In the genomic region with DNA sequence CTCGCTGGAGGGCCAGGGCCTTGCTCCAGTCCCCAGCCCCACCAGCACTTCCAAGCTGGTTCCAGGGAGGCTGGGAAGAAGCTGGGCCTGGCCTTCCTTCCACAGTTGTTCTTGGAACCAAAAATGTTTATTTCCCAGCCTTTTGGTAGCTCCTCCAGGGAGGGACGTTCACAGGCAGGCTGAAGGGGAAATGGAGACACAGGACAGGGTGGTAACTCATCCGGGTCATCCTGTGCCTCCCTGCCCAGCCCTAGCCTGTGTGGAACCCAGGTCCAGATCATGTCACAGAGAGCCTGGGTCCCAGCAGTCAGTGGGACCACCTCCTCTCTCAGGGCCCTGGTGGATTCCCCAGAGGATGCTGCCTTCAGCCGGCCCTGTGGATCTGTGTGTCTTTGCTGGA, we compare ENCODE assay signal across 31 cellular contexts. TPM values are rescaled to one million over a fixed set of nuclear protein-coding genes. Genes with fewer than 3 reads are reported as not detected.
DNase-seq lines count a peak whose midpoint lies in the region; FAIRE-seq and TF ChIP-seq lines count a peak whose summit lies in the region.
"Had no signal": no experiment of that assay in that cellular context is flagged by ENCODE, and none has a peak within 500 bp of the region (broad histone marks: within the 10 kb centered on the region; RNA-seq: fewer than 3 reads in every experiment).

No MANE protein-coding gene starts in this region.

- H3K27me3 ChIP-seq in adipocyte (replicated peaks; ENCODE audit: control insufficient read depth, insufficient read depth, low read length) (no peaks in the 10 kb centered on the region), mesenchymal stem cell (ENCODE audit: control insufficient read depth in 1 of 2, insufficient read depth in 1 of 2, low read length in 2 of 2) (no peaks in the 10 kb centered on the region), thyroid gland (no peaks in the 10 kb centered on the region)
- H3K27me3 ChIP-seq: pancreas, SJCRH30, transverse colon had no signal

- peaks cover 45% of the 10 kb centered on the region for H3K4me1 ChIP-seq in adipocyte (ENCODE audit: control insufficient read depth, insufficient read depth, low read length)
- H3K4me1 ChIP-seq in mesenchymal stem cell (ENCODE audit: control insufficient read depth, insufficient read depth, low read depth, low read length), result peaks cover 30% of the 10 kb centered on the region
- peaks cover 4 to 36% of the 10 kb centered on the region in 2 donors for H3K4me1 ChIP-seq in thyroid gland

- peak overlapping the region; percentile 59 for H2AK5ac ChIP-seq in mesenchymal stem cell (ENCODE audit: low read length, severe bottlenecking)

- H3K36me3 Mint-ChIP-seq in dendritic cell treated with granulocyte-macrophage colony-stimulating factor and Interleukin-4, amounts not matched to agents 40 ng/mL and 50 ng/mL, for 4 days (ENCODE audit: low read depth), result no peaks in the 10 kb centered on the region
- H3K36me3 Mint-ChIP-seq: activated naive CD4-positive, alpha-beta T cell treated with anti-CD3 and anti-CD28 coated beads, Interleukin-2, amount 50 U/mL, for 72 hours had no signal

- no peak overlapping the region for H2BK5ac ChIP-seq in mesenchymal stem cell (ENCODE audit: low read depth, low read length, poor library complexity, severe bottlenecking)

- H3K27ac ChIP-seq in mesenchymal stem cell (ENCODE audit: low read length, poor library complexity, severe bottlenecking) (no peak overlapping the region), thyroid gland (peak overlapping the region; percentile 37 to 78 (median 67))
- H3K27ac ChIP-seq: pancreas, SJCRH30, transverse colon, VCaP had no signal

- peak overlapping the region; percentile 92 for H4K91ac ChIP-seq in mesenchymal stem cell (ENCODE audit: low read length)

- TF ChIP-seq POLR2A in thyroid gland (IDR thresholded peaks at IDR 0.05) (no peak), H54 (IDR thresholded peaks at IDR 0.05; ENCODE audit: low read depth, low read length) (no peak)

- no peaks in the 10 kb centered on the region for H3K79me1 ChIP-seq in mesenchymal stem cell (replicated peaks; ENCODE audit: low read length, poor library complexity, severe bottlenecking)

- no peak overlapping the region for H3K4me3 Mint-ChIP-seq in dendritic cell treated with granulocyte-macrophage colony-stimulating factor and Interleukin-4, amounts not matched to agents 40 ng/mL and 50 ng/mL, for 4 days
- H3K4me3 Mint-ChIP-seq: activated CD4-positive, alpha-beta T cell treated with anti-CD3 and anti-CD28 coated beads for 36 hours; activated CD8-positive, alpha-beta T cell treated with anti-CD3 and anti-CD28 coated beads, Interleukin-2, amount 10 ng/mL, durations not matched to agents 7 days and 5 days; nephron; stimulated activated naive CD8-positive, alpha-beta T cell treated with anti-CD3 and anti-CD28 coated beads, Interleukin-15, amount 100 ng/mL, for 72 hours had no signal

- H2BK120ac ChIP-seq in mesenchymal stem cell (ENCODE audit: low read depth, low read length), result peak overlapping the region; percentile 83

- H3K9me3 ChIP-seq in adipocyte (ENCODE audit: control insufficient read depth, low read length) (no peaks in the 10 kb centered on the region), mesenchymal stem cell (ENCODE audit: control insufficient read depth, low read length) (no peaks in the 10 kb centered on the region), thyroid gland (no peaks in the 10 kb centered on the region)
- H3K9me3 ChIP-seq: pancreas, SJCRH30, transverse colon had no signal

- no peak for FAIRE-seq in H54 (lab: Jason Lieb, UNC)
- FAIRE-seq: GM19239, pancreas had no signal

- H3K36me3 ChIP-seq in adipocyte (ENCODE audit: control insufficient read depth, insufficient read depth, low read length, severe bottlenecking) (no peaks in the 10 kb centered on the region), mesenchymal stem cell (ENCODE audit: control insufficient read depth in 1 of 2, insufficient read depth in 2 of 2, low read depth in 1 of 2, low read length in 2 of 2) (no peaks in the 10 kb centered on the region), thyroid gland (no peaks in the 10 kb centered on the region)
- H3K36me3 ChIP-seq: pancreas, SJCRH30, transverse colon had no signal

- peaks cover 21% of the 10 kb centered on the region for H3K27me3 Mint-ChIP-seq in dendritic cell treated with granulocyte-macrophage colony-stimulating factor and Interleukin-4, amounts not matched to agents 40 ng/mL and 50 ng/mL, for 4 days

- H3K4me3 ChIP-seq in adipocyte (ENCODE audit: low read length) (no peak overlapping the region), mesenchymal stem cell (ENCODE audit: insufficient read depth in 1 of 2, low read depth in 1 of 2, low read length in 2 of 2) (no peak overlapping the region), thyroid gland (replicated peaks in 1 of 3) (no peak overlapping the region)
- H3K4me3 ChIP-seq: pancreas, SJCRH30, transverse colon had no signal

- no peak overlapping the region for H2AFZ ChIP-seq in mesenchymal stem cell (ENCODE audit: low read depth, low read length)

- intact Hi-C loops in dendritic cell treated with granulocyte-macrophage colony-stimulating factor and Interleukin-4, amounts not matched to agents 40 ng/mL and 50 ng/mL, for 4 days (cut with micrococcal nuclease), result no loop called here
- intact Hi-C loops in thyroid gland (cut with DNase I), result no loop called here

- peaks cover 41% of the 10 kb centered on the region for H3K4me1 Mint-ChIP-seq in dendritic cell treated with granulocyte-macrophage colony-stimulating factor and Interleukin-4, amounts not matched to agents 40 ng/mL and 50 ng/mL, for 4 days (ENCODE audit: low read depth)
- H3K4me1 Mint-ChIP-seq: activated CD4-positive, alpha-beta T cell treated with anti-CD3 and anti-CD28 coated beads for 36 hours; stimulated activated naive CD8-positive, alpha-beta T cell treated with anti-CD3 and anti-CD28 coated beads, Interleukin-15, amount 100 ng/mL, for 72 hours had no signal

- peak overlapping the region; percentile 92 for H2BK15ac ChIP-seq in mesenchymal stem cell (ENCODE audit: low read depth, poor library complexity, severe bottlenecking)

- peak overlapping the region; percentile 96 to 98 for H2BK12ac ChIP-seq in mesenchymal stem cell (ENCODE audit: low read length in 2 of 2)

- H3K23ac ChIP-seq in mesenchymal stem cell (ENCODE audit: low read length in 2 of 2), result no peak overlapping the region

- peak overlapping the region; percentile 64 to 79 for H3K4ac ChIP-seq in mesenchymal stem cell (ENCODE audit: low read depth in 1 of 2, low read length in 2 of 2)

- peak overlapping the region in 1 of 2 experiments; percentile 67 for H3K14ac ChIP-seq in mesenchymal stem cell (ENCODE audit: low read length in 2 of 2)

- peak overlapping the region; percentile 59 to 88 for H3K18ac ChIP-seq in mesenchymal stem cell (ENCODE audit: low read depth in 1 of 2, low read length in 2 of 2)

- H4K8ac ChIP-seq in mesenchymal stem cell (ENCODE audit: low read length), result peak overlapping the region; percentile 82

- H3K27ac Mint-ChIP-seq in dendritic cell treated with granulocyte-macrophage colony-stimulating factor and Interleukin-4, amounts not matched to agents 40 ng/mL and 50 ng/mL, for 4 days, result peak overlapping the region; percentile 20
- H3K27ac Mint-ChIP-seq: activated CD4-positive, alpha-beta T cell treated with anti-CD3 and anti-CD28 coated beads for 36 hours; activated CD8-positive, alpha-beta T cell treated with anti-CD3 and anti-CD28 coated beads, Interleukin-2, amount 10 ng/mL, durations not matched to agents 7 days and 5 days; activated naive CD4-positive, alpha-beta T cell treated with anti-CD3 and anti-CD28 coated beads, Interleukin-2, amount 50 U/mL, for 72 hours; nephron; stimulated activated naive CD8-positive, alpha-beta T cell treated with anti-CD3 and anti-CD28 coated beads, Interleukin-15, amount 100 ng/mL, for 72 hours had no signal

- DNase-seq in adipocyte (ENCODE audit: low read depth), result no peak
- DNase-seq in mesenchymal stem cell, result no peak
- no peak for DNase-seq in thyroid gland
- DNase-seq in H54 (ENCODE audit: insufficient read length, low spot score), result no peak
- DNase-seq in HuH-7 (ENCODE audit: low spot score), result no peak
- no peak for DNase-seq in NCI-H524 treated with DMSO at 0.1 percent for 48 hours (lab: John Stamatoyannopoulos, UW)
- no peak for DNase-seq in NCI-H2029 (lab: John Stamatoyannopoulos, UW)
- DNase-seq: activated CD4-positive, alpha-beta T cell treated with anti-CD3 and anti-CD28 coated beads for 36 hours; activated CD8-positive, alpha-beta T cell treated with anti-CD3 and anti-CD28 coated beads, Interleukin-2, amount 10 ng/mL, durations not matched to agents 7 days and 5 days; activated effector memory CD4-positive, alpha-beta T cell treated with Interleukin-2 at 50 U/mL for 16 hours; anterior cingulate cortex; cortex of kidney; DMS153; foreskin fibroblast; GOT3; MM.1S; NCI-H1417; NCI-H2081 treated with DMSO at 0.1 percent for 48 hours; NCI-H345; NCI-H748 treated with DMSO at 0.1 percent for 48 hours; SJCRH30; stimulated activated naive CD8-positive, alpha-beta T cell treated with anti-CD3 and anti-CD28 coated beads, Interleukin-15, amount 100 ng/mL, for 72 hours; SW 1271; T1000; transverse colon had no signal

- no peak for TF ChIP-seq CTCF in thyroid gland (IDR thresholded peaks at IDR 0.05)

- H3K9me3 Mint-ChIP-seq in dendritic cell treated with granulocyte-macrophage colony-stimulating factor and Interleukin-4, amounts not matched to agents 40 ng/mL and 50 ng/mL, for 4 days, result no peaks in the 10 kb centered on the region
- H3K9me3 Mint-ChIP-seq: activated naive CD4-positive, alpha-beta T cell treated with anti-CD3 and anti-CD28 coated beads, Interleukin-2, amount 50 U/mL, for 72 hours; nephron; stimulated activated naive CD8-positive, alpha-beta T cell treated with anti-CD3 and anti-CD28 coated beads, Interleukin-15, amount 100 ng/mL, for 72 hours had no signal

- H3K9ac ChIP-seq in adipocyte (ENCODE audit: low read length) (peak overlapping the region; percentile 12), mesenchymal stem cell (ENCODE audit: low read length) (no peak overlapping the region)

- no peak overlapping the region for H3K4me2 ChIP-seq in mesenchymal stem cell (ENCODE audit: low read length, poor library complexity, severe bottlenecking)

- 96% methylated on average over 3 of the region's 4 CpGs for WGBS in mesenchymal stem cell
- WGBS in thyroid gland, 2 donors, result 70 to 72% methylated on average over 3 to 4 of the region's 4 CpGs

RNA-seq across cellular contexts. Expression of gene ARMC9, which starts 12.5 kb away (rescaled TPM):
- 200 TPM for polyA plus RNA-seq in mesenchymal stem cell (2013, experiment 1 of 2)
- polyA plus RNA-seq in mesenchymal stem cell (2013, experiment 2 of 2), result 202 TPM
- total RNA-seq in thyroid gland, result 10 to 100 TPM; 20.3 to 30.7 (median 28.0) TPM
